In the genomic region with DNA sequence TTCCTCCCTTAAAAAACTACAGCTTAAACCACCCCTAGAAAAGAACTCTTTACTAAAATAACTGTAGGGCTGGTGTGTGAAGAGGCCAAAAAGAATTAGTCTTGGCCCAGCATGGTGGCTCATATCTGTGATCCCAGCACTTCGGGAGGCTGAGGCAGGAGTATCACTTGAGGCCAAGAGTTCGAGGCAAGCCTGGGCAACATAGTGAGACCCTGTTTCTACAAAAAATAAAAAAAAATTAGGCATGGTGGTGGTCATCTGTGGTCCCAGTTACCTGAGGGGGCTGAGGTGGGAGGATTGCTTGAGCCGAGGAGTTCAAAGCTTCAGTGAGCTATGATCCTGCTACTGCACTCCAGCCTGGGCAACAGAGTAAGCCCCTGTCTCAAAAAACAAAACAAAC, we compare ENCODE assay signal across 17 cellular contexts. TPM values are rescaled to one million over a fixed set of nuclear protein-coding genes. Genes with fewer than 3 reads are reported as not detected.
DNase-seq lines count a peak whose midpoint lies in the region; ATAC-seq and TF ChIP-seq lines count a peak whose summit lies in the region.
"Had no signal": no experiment of that assay in that cellular context is flagged by ENCODE, and none has a peak within 500 bp of the region (broad histone marks: within the 10 kb centered on the region; RNA-seq: fewer than 3 reads in every experiment).

No MANE protein-coding gene starts in this region.

- H3K4me3 ChIP-seq in PC-9 (no peak overlapping the region), testis (no peak overlapping the region)
- H3K4me3 ChIP-seq: smooth muscle cell had no signal

- peaks cover 100% of the 10 kb centered on the region for H3K79me2 ChIP-seq in PC-9 (ENCODE audit: low read depth)

- no peak overlapping the region for H3K4me2 ChIP-seq in PC-9
- H3K4me2 ChIP-seq: smooth muscle cell had no signal

- H3K9me3 ChIP-seq in PC-9 (ENCODE audit: insufficient read depth, low read depth) (no peaks in the 10 kb centered on the region), testis (no peaks in the 10 kb centered on the region)

- peak overlapping the region; percentile 69 for H3K27ac Mint-ChIP-seq in mesothelial cell of epicardium
- H3K27ac Mint-ChIP-seq: activated B cell treated with CpG ODN at 0.5 μM for 24 hours; activated naive CD4-positive, alpha-beta T cell treated with anti-CD3 and anti-CD28 coated beads, Interleukin-2, amount 50 U/mL, for 72 hours; CD4-positive, CD25-positive, alpha-beta regulatory T cell; stimulated activated memory B cell treated with anti-CD40 and anti-IgM and Interleukin-4, amounts not matched to agents 10 μg/mL and 1 μg/mL and 100 μg/mL, for 72 hours had no signal

- TF ChIP-seq POLR2A in testis (IDR thresholded peaks at IDR 0.05): no peak

- no peak overlapping the region for H2AFZ ChIP-seq in PC-9

- ATAC-seq in left colon (no peak), HG03354 (IDR thresholded peaks at IDR 0.05; ENCODE audit: poor library complexity, severe bottlenecking, unreplicated experiment) (no peak)
- ATAC-seq: activated naive CD4-positive, alpha-beta T cell treated with anti-CD3 and anti-CD28 coated beads, Interleukin-2, amount 50 U/mL, for 72 hours; stimulated activated memory B cell treated with anti-CD40 and anti-IgM and Interleukin-4, amounts not matched to agents 10 μg/mL and 1 μg/mL and 100 μg/mL, for 72 hours had no signal

- 0 out of 2 replicates have a peak overlapping the region, but pooled peaks have one; percentile 8 for H3K27ac ChIP-seq in PC-9
- H3K27ac ChIP-seq in testis: peak overlapping the region in 1 of 2 donors; percentile 50

- no TSS peak for BruUV-seq in PC-9 (replicated peaks; lab: Mats Ljungman, UMichigan)

- H4K20me1 ChIP-seq in PC-9 (ENCODE audit: insufficient read depth): peaks cover 72% of the 10 kb centered on the region

- peaks cover 98% of the 10 kb centered on the region for H3F3A ChIP-seq in PC-9 (ENCODE audit: insufficient read depth, low read depth)

- intact Hi-C loops in PC-9 (cut with micrococcal nuclease; ENCODE audit: unreplicated experiment) (no loop called here), testis (cut with DNase I; ENCODE audit: low total_unique reads) (no loop called here), left colon (cut with DNase I, micrococcal nuclease) (loop anchor here (10.0 kb wide), 2 partner anchors 48 to 178 kb away; a partner anchor contains a TSS)

- H3K4me3 Mint-ChIP-seq in mesothelial cell of epicardium: no peak overlapping the region
- H3K4me3 Mint-ChIP-seq: activated B cell treated with CpG ODN at 0.5 μM for 24 hours; CD4-positive, CD25-positive, alpha-beta regulatory T cell; HFFc6; stimulated activated memory B cell treated with anti-CD40 and anti-IgM and Interleukin-4, amounts not matched to agents 10 μg/mL and 1 μg/mL and 100 μg/mL, for 72 hours had no signal

- no peaks in the 10 kb centered on the region for H3K27me3 Mint-ChIP-seq in mesothelial cell of epicardium (ENCODE audit: low read depth)
- H3K27me3 Mint-ChIP-seq: activated B cell treated with CpG ODN at 0.5 μM for 24 hours; CD4-positive, CD25-positive, alpha-beta regulatory T cell; stimulated activated memory B cell treated with anti-CD40 and anti-IgM and Interleukin-4, amounts not matched to agents 10 μg/mL and 1 μg/mL and 100 μg/mL, for 72 hours had no signal

- TF ChIP-seq CTCF in PC-9 (conservative IDR thresholded peaks at IDR 0.05) (no peak), mesothelial cell of epicardium (IDR thresholded peaks at IDR 0.05; ENCODE audit: unreplicated experiment) (no peak), testis (IDR thresholded peaks at IDR 0.05) (no peak)

- H3K27me3 ChIP-seq in PC-9 (ENCODE audit: insufficient read depth, low read depth): no peaks in the 10 kb centered on the region
- H3K27me3 ChIP-seq in testis: no peaks in the 10 kb centered on the region

- peaks cover 8% of the 10 kb centered on the region for H3K36me3 Mint-ChIP-seq in mesothelial cell of epicardium
- H3K36me3 Mint-ChIP-seq: activated naive CD4-positive, alpha-beta T cell treated with anti-CD3 and anti-CD28 coated beads, Interleukin-2, amount 50 U/mL, for 72 hours; CD4-positive, CD25-positive, alpha-beta regulatory T cell had no signal

- WGBS in testis, 2 donors: 89 to 92% methylated on average over 3 of the region's 3 CpGs

- H3K36me3 ChIP-seq in PC-9 (ENCODE audit: low read depth): peaks cover 93% of the 10 kb centered on the region
- no peaks in the 10 kb centered on the region for H3K36me3 ChIP-seq in testis (ENCODE audit: low read depth, missing control alignments)

- H3K4me1 ChIP-seq in PC-9 (replicated peaks; ENCODE audit: insufficient read depth) (peaks cover 59% of the 10 kb centered on the region), testis (peaks cover 5% of the 10 kb centered on the region)

- H3K9me2 ChIP-seq in PC-9 (ENCODE audit: insufficient read depth): no peaks in the 10 kb centered on the region

- peaks cover 4% of the 10 kb centered on the region for H3K9me3 Mint-ChIP-seq in mesothelial cell of epicardium
- H3K9me3 Mint-ChIP-seq: activated B cell treated with CpG ODN at 0.5 μM for 24 hours; activated naive CD4-positive, alpha-beta T cell treated with anti-CD3 and anti-CD28 coated beads, Interleukin-2, amount 50 U/mL, for 72 hours; HFFc6; stimulated activated memory B cell treated with anti-CD40 and anti-IgM and Interleukin-4, amounts not matched to agents 10 μg/mL and 1 μg/mL and 100 μg/mL, for 72 hours had no signal

- POLR2A ChIA-PET in PC-9 (lab: Charles Lee; ENCODE audit: unreplicated experiment): no interaction called here

- CTCF ChIA-PET in PC-9 (lab: Charles Lee): no interaction called here

- DNase-seq in PC-9 (no peak), ecto neural progenitor cell (ENCODE audit: low spot score) (peak; percentile 19), mesothelial cell of epicardium (ENCODE audit: low spot score in 2 of 2, unreplicated experiment in 2 of 2) (no peak), testis (peak; percentile 6), left colon (no peak)
- no peak for DNase-seq in stimulated activated CD4-positive, alpha-beta T cell treated with anti-CD3 and anti-CD28 coated beads, Interleukin-2, amount 100 ng/mL, for 24 hours
- DNase-seq: activated B cell treated with CpG ODN at 0.5 μM for 24 hours; CD4-positive, CD25-positive, alpha-beta regulatory T cell; HFFc6; KBM-7; NCI-H1436 treated with DMSO at 0.1 percent for 48 hours; SHP77; stimulated activated CD4-positive, alpha-beta T cell treated with anti-CD3 and anti-CD28 coated beads, Interleukin-4, amount 100 ng/mL, for 1 hour had no signal

- peaks cover 13% of the 10 kb centered on the region for H3K4me1 Mint-ChIP-seq in mesothelial cell of epicardium
- H3K4me1 Mint-ChIP-seq: CD4-positive, CD25-positive, alpha-beta regulatory T cell; stimulated activated memory B cell treated with anti-CD40 and anti-IgM and Interleukin-4, amounts not matched to agents 10 μg/mL and 1 μg/mL and 100 μg/mL, for 72 hours had no signal

RNA-seq across cellular contexts. Expression of a gene that starts 44.9 kb away (rescaled TPM):
- 62.5 and 70.0 TPM in 2 replicates for total RNA-seq in PC-9 (2021)
- 9.0 to 9.2 TPM (median 9.1 TPM) in 3 replicates for total RNA-seq in mesothelial cell of epicardium
- total RNA-seq in testis: 10 to 100 TPM; 42.9 to 55.9 TPM
- polyA plus RNA-seq in testis (ENCODE audit: insufficient read depth, low read depth, low replicate concordance): 23.2 TPM
- total RNA-seq in left colon: 10 to 100 TPM; 64.0 to 79.0 TPM

Comparison
In these comparisons a context has a peak if more than half of its experiments do, and no peak if none do; other contexts are left out.
1. DNase-seq: peak in ecto neural progenitor cell (single experiment) and testis (single experiment); none in PC-9 (0 of 2), mesothelial cell of epicardium (0 of 2), left colon (0 of 2) and stimulated activated CD4-positive, alpha-beta T cell treated with anti-CD3 and anti-CD28 coated beads, Interleukin-2, amount 100 ng/mL, for 24 hours (0 of 2).
2. intact Hi-C loops: an anchor here in left colon (10.0 kb wide); none called in PC-9 and testis.